ENCODE assay signal across 19 cellular contexts in the genomic region with DNA sequence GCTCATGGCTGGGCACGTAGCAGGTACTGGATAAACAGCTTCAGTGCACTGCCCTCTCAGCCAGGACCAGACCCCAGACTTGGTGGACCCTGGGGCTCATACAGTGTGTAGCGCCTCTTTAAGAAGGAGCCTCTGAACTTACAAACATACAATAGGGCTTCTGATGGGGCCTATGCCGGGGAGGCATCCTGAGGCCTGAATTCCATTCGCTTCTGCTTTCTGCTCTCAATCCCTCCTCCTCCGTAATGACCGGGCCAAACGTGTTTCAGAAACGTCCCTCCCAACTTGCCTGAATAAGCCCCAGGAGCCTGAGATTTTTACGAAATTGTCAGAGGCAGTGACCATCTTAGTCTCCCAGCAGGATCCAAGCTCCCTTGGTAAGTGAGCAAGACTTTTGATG.
DNase-seq lines count a peak whose midpoint lies in the region; ATAC-seq and TF ChIP-seq lines count a peak whose summit lies in the region.
"Had no signal": no experiment of that assay in that cellular context is flagged by ENCODE, and none has a peak within 500 bp of the region (broad histone marks: within the 10 kb centered on the region; RNA-seq: fewer than 3 reads in every experiment).

No MANE protein-coding gene starts in this region.

- H3K4me2 ChIP-seq in MM.1S (ENCODE audit: low read depth, low read length) (peak overlapping the region; percentile 96), neuronal stem cell (ENCODE audit: insufficient read depth, low read length, poor library complexity, severe bottlenecking) (peak overlapping the region; percentile 13)

- H4K91ac ChIP-seq in neuronal stem cell (ENCODE audit: low read depth, low read length, poor library complexity), result no peak overlapping the region

- no peak for ATAC-seq in T-helper 17 cell
- no peak for ATAC-seq in GM21526 (IDR thresholded peaks at IDR 0.05; ENCODE audit: low FRiP score, unreplicated experiment)
- ATAC-seq: body of pancreas had no signal

- no CpG with 5 or more reads among the region's 9 CpGs for WGBS in neuronal stem cell (ENCODE audit: extremely low coverage in 2 of 2, insufficient read length in 2 of 2, insufficient replicate concordance in 1 of 2), 2 donors

- no peak overlapping the region for H2AFZ ChIP-seq in MM.1S (ENCODE audit: low read length)
- peak overlapping the region; percentile 83 for H2AFZ ChIP-seq in neuronal stem cell (ENCODE audit: low read length)

- intact Hi-C loops in Caco-2 (cut with micrococcal nuclease; ENCODE audit: unreplicated experiment), result no loop called here

- H3K27me3 Mint-ChIP-seq in Caco-2 (ENCODE audit: insufficient read depth, unreplicated experiment), result no peaks in the 10 kb centered on the region
- H3K27me3 Mint-ChIP-seq in brain, result peaks cover 4% of the 10 kb centered on the region
- H3K27me3 Mint-ChIP-seq in T-helper 17 cell, result no peaks in the 10 kb centered on the region
- H3K27me3 Mint-ChIP-seq: activated naive CD4-positive, alpha-beta T cell treated with anti-CD3 and anti-CD28 coated beads, Interleukin-2, amount 10 ng/mL, durations not matched to agents 7 days and 5 days; stimulated activated naive CD8-positive, alpha-beta T cell treated with anti-CD3 and anti-CD28 coated beads, Interleukin-15, Interleukin-2, amounts not matched to agents 100 ng/mL and 50 ng/mL, for 24 hours had no signal

- no peak overlapping the region for H2BK120ac ChIP-seq in neuronal stem cell (ENCODE audit: low read depth, low read length)

- H3K79me1 ChIP-seq in neuronal stem cell (ENCODE audit: low read depth, low read length), result no peaks in the 10 kb centered on the region

- DNase-seq in Caco-2 (no peak), MM.1S (peak; percentile 35), neuronal stem cell (ENCODE audit: low spot score) (no peak), HPDE6-E6E7 (ENCODE audit: extremely low spot score) (no peak), T-helper 17 cell (no peak), Kasumi-1 (lab: John Stamatoyannopoulos, UW) (no peak)
- DNase-seq: activated naive CD4-positive, alpha-beta T cell treated with anti-CD3 and anti-CD28 coated beads, Interleukin-2, amount 10 ng/mL, durations not matched to agents 7 days and 5 days; activated T-cell treated with anti-CD3 and anti-CD28 coated beads, Interleukin-2, amount 50 U/mL, for 1 hour; body of pancreas; cortex of kidney; lower lobe of right lung; NCI-H1048; NCI-H2107; stimulated activated CD4-positive, alpha-beta T cell treated with anti-CD3 and anti-CD28 coated beads, Interleukin-15, amount 100 ng/mL, for 24 hours had no signal

- peaks cover 49% of the 10 kb centered on the region for H3K79me2 ChIP-seq in MM.1S (ENCODE audit: low read length)

- H3K27me3 ChIP-seq in Caco-2 (replicated peaks; ENCODE audit: control insufficient read depth, insufficient read depth, low read length) (no peaks in the 10 kb centered on the region), MM.1S (replicated peaks; ENCODE audit: insufficient read depth, low read length) (no peaks in the 10 kb centered on the region), neuronal stem cell (ENCODE audit: control insufficient read depth in 3 of 3, insufficient read depth in 3 of 3, low read depth in 1 of 3, low read length in 3 of 3) (no peaks in the 10 kb centered on the region)
- H3K27me3 ChIP-seq: body of pancreas had no signal

- H3K14ac ChIP-seq in neuronal stem cell (ENCODE audit: low read length), result no peak overlapping the region

- no peak overlapping the region for H4K8ac ChIP-seq in neuronal stem cell (ENCODE audit: low read depth, low read length)

- no peaks in the 10 kb centered on the region for H3K9me2 ChIP-seq in MM.1S (replicated peaks; ENCODE audit: insufficient read depth, low read length)

- no peaks in the 10 kb centered on the region for H3K9me3 ChIP-seq in Caco-2
- no peaks in the 10 kb centered on the region for H3K9me3 ChIP-seq in MM.1S (replicated peaks; ENCODE audit: insufficient read depth, low read length)
- no peaks in the 10 kb centered on the region for H3K9me3 ChIP-seq in neuronal stem cell (replicated peaks in 1 of 2; ENCODE audit: control insufficient read depth in 2 of 2, insufficient read depth in 1 of 2, low read depth in 1 of 2, low read length in 2 of 2)
- H3K9me3 ChIP-seq in T-helper 17 cell (ENCODE audit: control insufficient read depth, low read length, poor library complexity, severe bottlenecking), result no peaks in the 10 kb centered on the region
- H3K9me3 ChIP-seq: body of pancreas, lower lobe of right lung had no signal

- H3K4me3 ChIP-seq in Caco-2 (ENCODE audit: low read depth, low read length), result no peak overlapping the region
- peak overlapping the region; percentile 67 for H3K4me3 ChIP-seq in MM.1S (ENCODE audit: low read length)
- no peak overlapping the region for H3K4me3 ChIP-seq in neuronal stem cell (ENCODE audit: low read length in 2 of 2)
- H3K4me3 ChIP-seq: body of pancreas, lower lobe of right lung, SK-N-MC had no signal

- peak overlapping the region; percentile 16 for H3K27ac Mint-ChIP-seq in Caco-2 (ENCODE audit: unreplicated experiment)
- peak overlapping the region in 3 of 5 experiments; percentile 25 to 76 (median 71) for H3K27ac Mint-ChIP-seq in brain
- no peak overlapping the region for H3K27ac Mint-ChIP-seq in T-helper 17 cell
- H3K27ac Mint-ChIP-seq: activated naive CD4-positive, alpha-beta T cell treated with anti-CD3 and anti-CD28 coated beads, Interleukin-2, amount 10 ng/mL, durations not matched to agents 7 days and 5 days; natural killer cell treated with Interleukin-12 subunit alpha and Interleukin-12 subunit beta and Interleukin-15 and Interleukin-18, amount 100 ng/mL, for 72 hours; stimulated activated naive CD8-positive, alpha-beta T cell treated with anti-CD3 and anti-CD28 coated beads, Interleukin-15, Interleukin-2, amounts not matched to agents 100 ng/mL and 50 ng/mL, for 24 hours had no signal

- H2BK15ac ChIP-seq in neuronal stem cell (ENCODE audit: low read length), result no peak overlapping the region

- H3K23ac ChIP-seq in neuronal stem cell (ENCODE audit: low read depth, low read length, poor library complexity), result no peak overlapping the region

- H2AK5ac ChIP-seq in neuronal stem cell (ENCODE audit: low read depth, low read length), result no peak overlapping the region

- H3K4me1 Mint-ChIP-seq in Caco-2 (ENCODE audit: low read depth, unreplicated experiment), result peaks cover 36% of the 10 kb centered on the region
- H3K4me1 Mint-ChIP-seq in brain, result peaks cover 33% of the 10 kb centered on the region
- H3K4me1 Mint-ChIP-seq in T-helper 17 cell, result peaks cover 14% of the 10 kb centered on the region
- H3K4me1 Mint-ChIP-seq: activated naive CD4-positive, alpha-beta T cell treated with anti-CD3 and anti-CD28 coated beads, Interleukin-2, amount 10 ng/mL, durations not matched to agents 7 days and 5 days had no signal

- H3K18ac ChIP-seq in neuronal stem cell (ENCODE audit: low read length), result peak overlapping the region; percentile 60

- peak overlapping the region; percentile 20 for H2BK5ac ChIP-seq in neuronal stem cell (ENCODE audit: low read length)

- no TSS peak for BruUV-seq in Caco-2 (replicated peaks; lab: Mats Ljungman, UMichigan)

- H3K9ac ChIP-seq in MM.1S (ENCODE audit: low read length), result peak overlapping the region; percentile 96
- H3K9ac ChIP-seq in neuronal stem cell (ENCODE audit: low read depth, low read length, poor library complexity), result no peak overlapping the region

- H3K27ac ChIP-seq in MM.1S (ENCODE audit: low read length), result peak overlapping the region; percentile 99
- no peak overlapping the region for H3K27ac ChIP-seq in neuronal stem cell (replicated peaks; ENCODE audit: low read length)
- H3K27ac ChIP-seq: body of pancreas, lower lobe of right lung, SK-N-MC had no signal

- H3K4ac ChIP-seq in neuronal stem cell (ENCODE audit: low read length), result no peak overlapping the region

- CTCF ChIA-PET in Caco-2 (lab: Charles Lee), result no interaction called here

- H4K20me1 ChIP-seq in MM.1S (ENCODE audit: insufficient read depth, low read length), result no peaks in the 10 kb centered on the region

- TF ChIP-seq CTCF in Caco-2 (IDR thresholded peaks at IDR 0.05; ENCODE audit: insufficient read depth in 1 of 2, low read depth in 1 of 2, low read length in 1 of 2, severe bottlenecking in 1 of 2, unreplicated experiment in 1 of 2), result no peak
- no peak; the same call in 1 of the 2 replicates for TF ChIP-seq CTCF in MM.1S (IDR thresholded peaks at IDR 0.05; ENCODE audit: low read length)
- no peak for TF ChIP-seq CTCF in brain (conservative IDR thresholded peaks at IDR 0.05)

- H3K36me3 ChIP-seq in Caco-2 (ENCODE audit: control insufficient read depth, insufficient read depth, low read length), result no peaks in the 10 kb centered on the region
- no peaks in the 10 kb centered on the region for H3K36me3 ChIP-seq in MM.1S (replicated peaks; ENCODE audit: insufficient read depth, low read length)
- no peaks in the 10 kb centered on the region for H3K36me3 ChIP-seq in neuronal stem cell (replicated peaks in 1 of 2; ENCODE audit: control insufficient read depth in 2 of 2, insufficient read depth in 2 of 2, low read length in 2 of 2)
- H3K36me3 ChIP-seq: lower lobe of right lung had no signal

- no peak overlapping the region for H3K4me3 Mint-ChIP-seq in Caco-2 (ENCODE audit: unreplicated experiment)
- peak overlapping the region in 1 of 5 experiments; percentile 16 for H3K4me3 Mint-ChIP-seq in brain
- H3K4me3 Mint-ChIP-seq in T-helper 17 cell, result no peak overlapping the region
- H3K4me3 Mint-ChIP-seq: activated naive CD4-positive, alpha-beta T cell treated with anti-CD3 and anti-CD28 coated beads, Interleukin-2, amount 10 ng/mL, durations not matched to agents 7 days and 5 days; natural killer cell treated with Interleukin-12 subunit alpha and Interleukin-12 subunit beta and Interleukin-15 and Interleukin-18, amount 100 ng/mL, for 72 hours; stimulated activated naive CD8-positive, alpha-beta T cell treated with anti-CD3 and anti-CD28 coated beads, Interleukin-15, Interleukin-2, amounts not matched to agents 100 ng/mL and 50 ng/mL, for 24 hours had no signal

- POLR2A ChIA-PET in Caco-2 (lab: Charles Lee), result no interaction called here

- H3K4me1 ChIP-seq in Caco-2 (peaks cover 20% of the 10 kb centered on the region), MM.1S (ENCODE audit: low read length) (peaks cover 36% of the 10 kb centered on the region), neuronal stem cell (ENCODE audit: control insufficient read depth in 2 of 2, insufficient read depth in 1 of 2, low read depth in 1 of 2, low read length in 2 of 2) (peaks cover 10 to 13% of the 10 kb centered on the region in 2 donors)
- H3K4me1 ChIP-seq: body of pancreas had no signal

- peaks cover 46% of the 10 kb centered on the region for H3F3A ChIP-seq in MM.1S (ENCODE audit: insufficient read depth, low read length)

- no peak overlapping the region for H2BK12ac ChIP-seq in neuronal stem cell (ENCODE audit: low read length)

- H3K9me3 Mint-ChIP-seq in Caco-2 (ENCODE audit: unreplicated experiment), result no peaks in the 10 kb centered on the region
- no peaks in the 10 kb centered on the region for H3K9me3 Mint-ChIP-seq in brain
- H3K9me3 Mint-ChIP-seq: activated naive CD4-positive, alpha-beta T cell treated with anti-CD3 and anti-CD28 coated beads, Interleukin-2, amount 10 ng/mL, durations not matched to agents 7 days and 5 days; natural killer cell treated with Interleukin-12 subunit alpha and Interleukin-12 subunit beta and Interleukin-15 and Interleukin-18, amount 100 ng/mL, for 72 hours; stimulated activated naive CD8-positive, alpha-beta T cell treated with anti-CD3 and anti-CD28 coated beads, Interleukin-15, Interleukin-2, amounts not matched to agents 100 ng/mL and 50 ng/mL, for 24 hours had no signal

- H3K36me3 Mint-ChIP-seq in Caco-2 (ENCODE audit: insufficient read depth, unreplicated experiment), result no peaks in the 10 kb centered on the region
- no peaks in the 10 kb centered on the region for H3K36me3 Mint-ChIP-seq in brain
- H3K36me3 Mint-ChIP-seq in T-helper 17 cell (ENCODE audit: low read depth), result no peaks in the 10 kb centered on the region
- H3K36me3 Mint-ChIP-seq: activated naive CD4-positive, alpha-beta T cell treated with anti-CD3 and anti-CD28 coated beads, Interleukin-2, amount 10 ng/mL, durations not matched to agents 7 days and 5 days; natural killer cell treated with Interleukin-12 subunit alpha and Interleukin-12 subunit beta and Interleukin-15 and Interleukin-18, amount 100 ng/mL, for 72 hours had no signal
